Comparison of ENCODE assay signal across 15 cellular contexts in genomic region chr13:90428522-90429210, GRCh38.
"Had no signal": no experiment of that assay in that cellular context is flagged by ENCODE, and none has a peak within 500 bp of the region (broad histone marks: within the 10 kb centered on the region; RNA-seq: fewer than 3 reads in every experiment).

No MANE protein-coding gene starts in this region.

- DNase-seq: effector memory CD4-positive, alpha-beta T cell; immature natural killer cell; kidney; left cardiac atrium; left ventricle myocardium superior; mesendoderm; naive B cell; right lobe of liver; stimulated activated CD4-positive, alpha-beta T cell treated with anti-CD3 and anti-CD28 coated beads, Interleukin-4, amount 100 ng/mL, for 24 hours; stimulated activated naive CD4-positive, alpha-beta T cell; stomach; substantia nigra; transverse colon had no signal

- H3K27ac Mint-ChIP-seq: immature natural killer cell, naive B cell, nephron had no signal

- H3K4me3 Mint-ChIP-seq: immature natural killer cell, naive B cell, nephron had no signal

- H3K27me3 Mint-ChIP-seq: naive B cell had no signal

- H3K4me1 Mint-ChIP-seq: immature natural killer cell, naive B cell, nephron had no signal

- ATAC-seq: esophagus mucosa, left cardiac atrium, left ventricle myocardium superior had no signal

- H3K9me3 Mint-ChIP-seq: nephron had no signal

- H3K36me3 Mint-ChIP-seq: immature natural killer cell, naive B cell had no signal
